12 cellular contexts compared by ENCODE assay signal in the genomic region with DNA sequence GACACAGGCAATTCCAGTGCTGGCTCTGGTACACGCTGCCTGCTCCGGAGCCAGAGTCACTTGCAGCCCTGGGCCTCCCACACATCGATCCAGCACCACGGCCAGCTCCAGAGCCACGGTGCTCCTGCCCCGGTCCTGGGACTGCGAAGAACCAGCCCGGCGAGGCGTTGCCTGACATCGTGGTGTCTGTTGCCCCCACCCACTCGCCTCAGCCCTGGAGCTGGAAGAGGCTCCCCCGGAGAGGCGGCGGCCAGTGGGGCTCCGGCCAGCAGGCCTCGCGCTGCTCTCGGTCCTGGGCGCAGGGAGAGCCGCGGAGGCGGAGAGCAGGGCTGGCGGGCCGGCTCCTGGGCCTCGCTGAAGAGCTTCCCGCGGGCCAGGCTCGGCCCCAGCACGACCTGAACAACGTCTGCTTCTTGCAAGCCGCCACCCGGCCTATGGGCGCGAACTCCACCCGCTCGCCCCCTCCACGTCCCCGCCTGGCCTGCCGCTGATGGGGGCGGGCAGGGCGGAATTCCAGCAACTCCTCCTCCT.
A peak's percentile ranks its signal among the peaks of the same experiment; 100 is the strongest.
DNase-seq lines count a peak whose midpoint lies in the region; ATAC-seq and TF ChIP-seq lines count a peak whose summit lies in the region.
"Had no signal": no experiment of that assay in that cellular context is flagged by ENCODE, and none has a peak within 500 bp of the region (broad histone marks: within the 10 kb centered on the region; RNA-seq: fewer than 3 reads in every experiment).

No MANE protein-coding gene starts in this region.

- no peak overlapping the region for H3K4me3 Mint-ChIP-seq in MCF 10A (ENCODE audit: unreplicated experiment)

- intact Hi-C loops in MCF 10A (cut with micrococcal nuclease) (no loop called here), breast epithelium (cut with DNase I; ENCODE audit: low total_unique reads) (no loop called here)

- no TSS peak for BruUV-seq in MCF 10A (replicated peaks; lab: Mats Ljungman, UMichigan)

- H2AFZ ChIP-seq in smooth muscle cell (ENCODE audit: low read depth): no peak overlapping the region

- TF ChIP-seq POLR2A in breast epithelium (IDR thresholded peaks at IDR 0.05) (no peak), gastroesophageal sphincter (IDR thresholded peaks at IDR 0.05) (no peak)

- no peaks in the 10 kb centered on the region for H3K27me3 Mint-ChIP-seq in MCF 10A (ENCODE audit: insufficient read depth, unreplicated experiment)

- TF ChIP-seq EP300 in gastroesophageal sphincter (IDR thresholded peaks at IDR 0.05): no peak

- H4K20me1 ChIP-seq in smooth muscle cell (ENCODE audit: low read depth): no peaks in the 10 kb centered on the region

- H3K36me3 ChIP-seq in breast epithelium (no peaks in the 10 kb centered on the region), adipocyte (ENCODE audit: control insufficient read depth, insufficient read depth, low read length, severe bottlenecking) (no peaks in the 10 kb centered on the region), iPS-20b (ENCODE audit: insufficient read depth, low read depth, low read length) (no peaks in the 10 kb centered on the region), smooth muscle cell (ENCODE audit: low read depth) (no peaks in the 10 kb centered on the region), gastroesophageal sphincter (no peaks in the 10 kb centered on the region)
- H3K36me3 ChIP-seq: esophagus muscularis mucosa had no signal

- H3K9me3 Mint-ChIP-seq in MCF 10A (ENCODE audit: unreplicated experiment): no peaks in the 10 kb centered on the region

- no peaks in the 10 kb centered on the region for H3F3A ChIP-seq in smooth muscle cell (ENCODE audit: low read depth)

- CTCF ChIA-PET in MCF 10A (lab: Yijun Ruan, JAX): no interaction called here

- H3K4me3 ChIP-seq in breast epithelium (no peak overlapping the region), adipocyte (ENCODE audit: low read length) (no peak overlapping the region), iPS-20b (ENCODE audit: low read length) (peak overlapping the region; percentile 40; the same call in 1 of the 2 replicates), smooth muscle cell (no peak overlapping the region), gastroesophageal sphincter (no peak overlapping the region)
- H3K4me3 ChIP-seq: esophagus muscularis mucosa had no signal

- H3K27me3 ChIP-seq in breast epithelium: no peaks in the 10 kb centered on the region
- no peaks in the 10 kb centered on the region for H3K27me3 ChIP-seq in adipocyte (replicated peaks; ENCODE audit: control insufficient read depth, insufficient read depth, low read length)
- no peaks in the 10 kb centered on the region for H3K27me3 ChIP-seq in iPS-20b (ENCODE audit: insufficient read depth, low read length)
- no peaks in the 10 kb centered on the region for H3K27me3 ChIP-seq in smooth muscle cell (ENCODE audit: low read depth)
- H3K27me3 ChIP-seq in gastroesophageal sphincter: peaks cover 24% of the 10 kb centered on the region

- no peaks in the 10 kb centered on the region for H3K79me2 ChIP-seq in smooth muscle cell (ENCODE audit: low read depth)

- H3K4me1 ChIP-seq in breast epithelium: no peaks in the 10 kb centered on the region
- no peaks in the 10 kb centered on the region for H3K4me1 ChIP-seq in adipocyte (ENCODE audit: control insufficient read depth, insufficient read depth, low read length)
- H3K4me1 ChIP-seq in iPS-20b (ENCODE audit: insufficient read depth, low read length): no peaks in the 10 kb centered on the region
- H3K4me1 ChIP-seq in smooth muscle cell (ENCODE audit: low read depth): no peaks in the 10 kb centered on the region
- H3K4me1 ChIP-seq in gastroesophageal sphincter: no peaks in the 10 kb centered on the region

- no peak for ATAC-seq in gastroesophageal sphincter
- ATAC-seq: SK-N-SH treated with all-trans-retinoic acid at 6 μM for 48 hours had no signal

- no peaks in the 10 kb centered on the region for H3K36me3 Mint-ChIP-seq in MCF 10A (ENCODE audit: insufficient read depth, unreplicated experiment)

- DNase-seq in MCF 10A (ENCODE audit: unreplicated experiment): peak; percentile 42
- no peak for DNase-seq in breast epithelium (ENCODE audit: low spot score in 2 of 2)
- peak; percentile 8 for DNase-seq in adipocyte (ENCODE audit: low read depth)
- DNase-seq in smooth muscle cell (lab: John Stamatoyannopoulos, UW; ENCODE audit: unreplicated experiment): no peak
- DNase-seq in NCI-H187 treated with DMSO at 0.1 percent for 48 hours (lab: John Stamatoyannopoulos, UW): no peak
- DNase-seq in NCI-H2107 treated with DMSO at 0.1 percent for 48 hours (lab: John Stamatoyannopoulos, UW; ENCODE audit: unreplicated experiment): no peak
- DNase-seq: NCI-H2227 treated with DMSO at 0.1 percent for 48 hours; stimulated activated naive CD4-positive, alpha-beta T cell treated with Interleukin-2 at 50 U/mL for 16 hours had no signal

- H3K27ac ChIP-seq in breast epithelium: no peak overlapping the region
- H3K27ac ChIP-seq in iPS-20b (ENCODE audit: low read length): no peak overlapping the region
- no peak overlapping the region for H3K27ac ChIP-seq in smooth muscle cell (ENCODE audit: low read depth)
- no peak overlapping the region for H3K27ac ChIP-seq in gastroesophageal sphincter
- H3K27ac ChIP-seq: esophagus muscularis mucosa had no signal

- H3K9me3 ChIP-seq in breast epithelium: no peaks in the 10 kb centered on the region
- H3K9me3 ChIP-seq in adipocyte (ENCODE audit: control insufficient read depth, low read length): no peaks in the 10 kb centered on the region
- no peaks in the 10 kb centered on the region for H3K9me3 ChIP-seq in iPS-20b (ENCODE audit: insufficient read depth, low read depth, low read length)
- H3K9me3 ChIP-seq in smooth muscle cell (replicated peaks; ENCODE audit: low read depth): no peaks in the 10 kb centered on the region
- H3K9me3 ChIP-seq in gastroesophageal sphincter: peaks cover 0 to 8% (median 0%) of the 10 kb centered on the region in 3 donors
- H3K9me3 ChIP-seq: esophagus muscularis mucosa had no signal

- no peak for TF ChIP-seq CTCF in MCF 10A (IDR thresholded peaks at IDR 0.05; ENCODE audit: unreplicated experiment)
- TF ChIP-seq CTCF in breast epithelium (IDR thresholded peaks at IDR 0.05): no peak
- TF ChIP-seq CTCF in smooth muscle cell (IDR thresholded peaks at IDR 0.05; ENCODE audit: borderline replicate concordance, insufficient read depth, poor library complexity, severe bottlenecking): no peak
- TF ChIP-seq CTCF in gastroesophageal sphincter (IDR thresholded peaks at IDR 0.05): no peak

- no peaks in the 10 kb centered on the region for H3K4me1 Mint-ChIP-seq in MCF 10A (ENCODE audit: insufficient read depth, unreplicated experiment)

- no peak overlapping the region for H3K9ac ChIP-seq in adipocyte (ENCODE audit: low read length)
- no peak overlapping the region for H3K9ac ChIP-seq in iPS-20b (ENCODE audit: low read depth, low read length)
- H3K9ac ChIP-seq in smooth muscle cell (ENCODE audit: low read depth): no peak overlapping the region

- WGBS in smooth muscle cell (ENCODE audit: low lambda C conversion rate): 2% methylated on average over 40 of the region's 42 CpGs
- no CpG with 5 or more reads among the region's 42 CpGs for WGBS in gastroesophageal sphincter (ENCODE audit: low coverage in 1 of 2), 2 donors

- peak overlapping the region; percentile 77 for H3K4me2 ChIP-seq in smooth muscle cell

- no peak overlapping the region for H3K27ac Mint-ChIP-seq in MCF 10A (ENCODE audit: low read depth, unreplicated experiment)

- POLR2A ChIA-PET in MCF 10A (lab: Yijun Ruan, JAX): no interaction called here

Comparison
In these comparisons a context has a peak if more than half of its experiments do, and no peak if none do; other contexts are left out.
1. DNase-seq: peak in MCF 10A (single experiment) and adipocyte (single experiment); none in breast epithelium (0 of 2), smooth muscle cell (single experiment), NCI-H187 treated with DMSO at 0.1 percent for 48 hours (single experiment) and NCI-H2107 treated with DMSO at 0.1 percent for 48 hours (single experiment).